Comparison of ENCODE assay signal across 20 cellular contexts in genomic region chr2:96680561-96681141, GRCh38. TPM values are rescaled to one million over a fixed set of nuclear protein-coding genes. Genes with fewer than 3 reads are reported as not detected.
"Had no signal": no experiment of that assay in that cellular context is flagged by ENCODE, and none has a peak within 500 bp of the region (broad histone marks: within the 10 kb centered on the region; RNA-seq: fewer than 3 reads in every experiment).

No MANE protein-coding gene starts in this region.

- H3K36me3 ChIP-seq: ovary, uterus had no signal

- H3K36me3 Mint-ChIP-seq: brain; naive B cell; stimulated activated memory B cell treated with anti-CD40 and anti-IgM and Interleukin-4, amounts not matched to agents 10 μg/mL and 1 μg/mL and 100 μg/mL, for 72 hours had no signal

- H3K4me3 ChIP-seq: ovary, uterus had no signal

- DNase-seq: activated CD4-positive, alpha-beta T cell treated with anti-CD3 and anti-CD28 coated beads, Interleukin-2, amount 50 U/mL, for 1 hour; activated CD8-positive, alpha-beta memory T cell treated with anti-CD3 and anti-CD28 coated beads, Interleukin-2, amount 50 U/mL, for 4 hours; activated naive CD4-positive, alpha-beta T cell treated with anti-CD3 and anti-CD28 coated beads for 36 hours; activated T-cell treated with anti-CD3 and anti-CD28 coated beads, Interleukin-2, amount 50 U/mL, for 4 hours; caudate nucleus; erythroblast; foreskin melanocyte; glutamatergic neuron; kidney glomerular epithelial cell; midbrain; naive B cell; stimulated activated CD4-positive, alpha-beta T cell treated with anti-CD3 and anti-CD28 coated beads, Interleukin-4, amount 100 ng/mL, for 4 hours; uterus had no signal

- ATAC-seq: activated CD4-positive, CD25-positive, alpha-beta regulatory T cell treated with anti-CD3 and anti-CD28 coated beads, Interleukin-2, amount 50 U/mL, for 24 hours; activated T-cell treated with anti-CD3 and anti-CD28 coated beads, Interleukin-2, amount 50 U/mL, for 4 hours; stimulated activated memory B cell treated with anti-CD40 and anti-IgM and Interleukin-4, amounts not matched to agents 10 μg/mL and 1 μg/mL and 100 μg/mL, for 72 hours had no signal

- H3K4me3 Mint-ChIP-seq: activated naive CD4-positive, alpha-beta T cell treated with anti-CD3 and anti-CD28 coated beads for 36 hours; activated T-cell treated with anti-CD3 and anti-CD28 coated beads, Interleukin-2, amount 50 U/mL, for 4 hours; brain; naive B cell; stimulated activated memory B cell treated with anti-CD40 and anti-IgM and Interleukin-4, amounts not matched to agents 10 μg/mL and 1 μg/mL and 100 μg/mL, for 72 hours had no signal

- H3K27ac ChIP-seq: ovary, uterus had no signal

- H3K9me3 Mint-ChIP-seq: activated naive CD4-positive, alpha-beta T cell treated with anti-CD3 and anti-CD28 coated beads for 36 hours; activated T-cell treated with anti-CD3 and anti-CD28 coated beads, Interleukin-2, amount 50 U/mL, for 4 hours; brain; stimulated activated memory B cell treated with anti-CD40 and anti-IgM and Interleukin-4, amounts not matched to agents 10 μg/mL and 1 μg/mL and 100 μg/mL, for 72 hours had no signal

- H3K4me1 ChIP-seq: uterus had no signal

- H3K9me3 ChIP-seq: ovary, uterus had no signal

- H3K27ac Mint-ChIP-seq: activated naive CD4-positive, alpha-beta T cell treated with anti-CD3 and anti-CD28 coated beads for 36 hours; brain; naive B cell; stimulated activated memory B cell treated with anti-CD40 and anti-IgM and Interleukin-4, amounts not matched to agents 10 μg/mL and 1 μg/mL and 100 μg/mL, for 72 hours had no signal

- H3K27me3 ChIP-seq: ovary, uterus had no signal

- H3K4me1 Mint-ChIP-seq: naive B cell; stimulated activated memory B cell treated with anti-CD40 and anti-IgM and Interleukin-4, amounts not matched to agents 10 μg/mL and 1 μg/mL and 100 μg/mL, for 72 hours had no signal

RNA-seq across cellular contexts. Expression of gene FER1L5, which starts 38.1 kb away (rescaled TPM):
- total RNA-seq: activated naive CD4-positive, alpha-beta T cell treated with anti-CD3 and anti-CD28 coated beads for 36 hours; activated T-cell treated with anti-CD3 and anti-CD28 coated beads, Interleukin-2, amount 50 U/mL, for 4 hours; lung microvascular endothelial cell; pulmonary artery endothelial cell; T-helper 1 cell treated with Interleukin-12 subunit alpha and Interleukin-12 subunit beta and Interleukin-4 antibody, amounts not matched to agents 30 ng/mL and 1 ng/mL, for 36 hours had no signal
